8 cellular contexts compared by ENCODE assay signal in the genomic region with DNA sequence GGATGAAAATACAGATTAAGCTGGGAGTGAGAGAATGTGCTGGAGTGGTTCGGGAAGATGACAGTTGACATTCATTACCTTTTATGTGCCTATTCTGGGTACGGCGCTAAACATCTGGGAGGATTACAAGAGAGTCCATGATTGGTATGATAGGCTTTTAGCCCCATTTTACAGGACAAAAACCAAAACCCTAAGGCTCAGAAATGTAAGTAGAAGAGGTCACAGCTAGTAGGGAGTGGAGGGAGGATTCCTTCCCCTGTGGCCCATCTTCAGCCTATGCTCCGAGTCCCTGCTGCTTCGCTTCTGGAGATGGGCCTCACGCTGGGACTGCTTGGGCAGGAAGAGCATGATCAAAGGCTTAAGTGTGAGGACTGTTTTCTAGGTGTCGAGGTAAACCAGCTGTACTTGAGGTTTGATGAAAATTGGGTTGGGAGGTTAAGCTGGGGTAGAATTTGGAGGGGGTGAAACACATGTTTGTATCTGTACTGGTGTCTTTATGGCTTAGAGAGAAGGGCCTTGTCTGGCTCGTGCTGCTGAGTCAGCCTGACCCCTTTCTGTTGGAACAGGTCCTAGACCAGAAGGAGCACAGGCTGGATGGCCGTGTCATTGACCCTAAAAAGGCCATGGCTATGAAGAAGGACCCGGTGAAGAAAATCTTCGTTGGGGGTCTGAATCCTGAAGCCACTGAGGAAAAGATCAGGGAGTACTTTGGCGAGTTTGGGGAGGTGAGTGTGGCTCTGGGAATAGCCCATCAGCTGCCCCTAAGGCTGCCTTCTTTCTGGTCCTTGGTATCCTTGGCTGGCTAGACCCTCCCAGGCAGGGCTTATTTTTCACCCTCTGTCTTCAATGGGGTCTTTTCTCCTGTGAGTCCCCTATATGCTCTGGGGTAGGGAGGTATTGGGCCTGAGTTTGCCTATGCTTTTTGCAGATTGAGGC. TPM values are rescaled to one million over a fixed set of nuclear protein-coding genes. Genes with fewer than 3 reads are reported as not detected.
DNase-seq lines count a peak whose midpoint lies in the region; ATAC-seq lines count a peak whose summit lies in the region.

No MANE protein-coding gene starts in this region.

- H3K27me3 ChIP-seq in iPS-20b (ENCODE audit: insufficient read depth, low read length) (peaks cover 8% of the 10 kb centered on the region; the same call in 1 of the 2 replicates), subcutaneous abdominal adipose tissue (ENCODE audit: control insufficient read depth in 5 of 5, insufficient read depth in 4 of 5, low read length in 5 of 5) (no peaks in the 10 kb centered on the region)

- no peak overlapping the region for H3K27ac ChIP-seq in iPS-20b (ENCODE audit: low read length)
- peak overlapping the region; percentile 59 for H3K27ac ChIP-seq in subcutaneous abdominal adipose tissue (ENCODE audit: low read depth, low read length)

- peak; percentile 70 for DNase-seq in activated CD4-positive, alpha-beta T cell treated with anti-CD3 and anti-CD28 coated beads, Interleukin-2, amount 10 ng/mL, durations not matched to agents 24 days and 14 days
- DNase-seq in activated CD4-positive, alpha-beta T cell treated with anti-CD3 and anti-CD28 coated beads for 4 hours, result no peak
- peak in 1 of 2 donors; percentile 30 for DNase-seq in activated naive CD4-positive, alpha-beta T cell treated with anti-CD3 and anti-CD28 coated beads, Interleukin-2, amount 50 U/mL, for 72 hours (ENCODE audit: low spot score in 2 of 2)
- DNase-seq in NCI-H2107 (lab: John Stamatoyannopoulos, UW) (no peak), DMS53 (lab: John Stamatoyannopoulos, UW) (no peak), dermis blood vessel endothelial cell (no peak)

- peaks cover 62% of the 10 kb centered on the region for H3K36me3 ChIP-seq in iPS-20b (ENCODE audit: insufficient read depth, low read depth, low read length)
- peaks cover 4 to 56% (median 53%) of the 10 kb centered on the region in 5 donors for H3K36me3 ChIP-seq in subcutaneous abdominal adipose tissue (ENCODE audit: control insufficient read depth in 5 of 5, insufficient read depth in 5 of 5, low read length in 5 of 5)

- H3K27ac Mint-ChIP-seq in activated CD4-positive, alpha-beta T cell treated with anti-CD3 and anti-CD28 coated beads, Interleukin-2, amount 10 ng/mL, durations not matched to agents 24 days and 14 days, result peak overlapping the region; percentile 81
- peak overlapping the region; percentile 92 to 98 for H3K27ac Mint-ChIP-seq in activated naive CD4-positive, alpha-beta T cell treated with anti-CD3 and anti-CD28 coated beads, Interleukin-2, amount 50 U/mL, for 72 hours

- H3K36me3 Mint-ChIP-seq in activated CD4-positive, alpha-beta T cell treated with anti-CD3 and anti-CD28 coated beads, Interleukin-2, amount 10 ng/mL, durations not matched to agents 24 days and 14 days (ENCODE audit: low read depth), result peaks cover 62% of the 10 kb centered on the region
- peaks cover 51 to 52% of the 10 kb centered on the region in 2 donors for H3K36me3 Mint-ChIP-seq in activated naive CD4-positive, alpha-beta T cell treated with anti-CD3 and anti-CD28 coated beads, Interleukin-2, amount 50 U/mL, for 72 hours

- intact Hi-C loops in activated CD4-positive, alpha-beta T cell treated with anti-CD3 and anti-CD28 coated beads, Interleukin-2, amount 10 ng/mL, durations not matched to agents 24 days and 14 days (cut with micrococcal nuclease), result loop anchor here (5.0 kb wide), 1 partner anchor 1416 kb away; a partner anchor contains a TSS

- peak overlapping the region; percentile 100 for H3K4me3 ChIP-seq in iPS-20b (ENCODE audit: low read length)
- peak overlapping the region; percentile 69 to 98 (median 87) for H3K4me3 ChIP-seq in subcutaneous abdominal adipose tissue (ENCODE audit: low read depth in 1 of 5, low read length in 5 of 5)

- ATAC-seq in activated naive CD4-positive, alpha-beta T cell treated with anti-CD3 and anti-CD28 coated beads, Interleukin-2, amount 50 U/mL, for 72 hours, result no peak

- H3K4me1 Mint-ChIP-seq in activated CD4-positive, alpha-beta T cell treated with anti-CD3 and anti-CD28 coated beads, Interleukin-2, amount 10 ng/mL, durations not matched to agents 24 days and 14 days, result peaks cover 28% of the 10 kb centered on the region

- peaks cover 2% of the 10 kb centered on the region for H3K27me3 Mint-ChIP-seq in activated CD4-positive, alpha-beta T cell treated with anti-CD3 and anti-CD28 coated beads, Interleukin-2, amount 10 ng/mL, durations not matched to agents 24 days and 14 days

- H3K9me3 ChIP-seq in iPS-20b (ENCODE audit: insufficient read depth, low read depth, low read length) (no peaks in the 10 kb centered on the region), subcutaneous abdominal adipose tissue (ENCODE audit: control insufficient read depth in 5 of 5, low read length in 5 of 5) (no peaks in the 10 kb centered on the region)

- H3K4me1 ChIP-seq in iPS-20b (ENCODE audit: insufficient read depth, low read length), result no peaks in the 10 kb centered on the region
- peaks cover 4 to 32% (median 24%) of the 10 kb centered on the region in 5 donors for H3K4me1 ChIP-seq in subcutaneous abdominal adipose tissue (ENCODE audit: control insufficient read depth in 5 of 5, insufficient read depth in 5 of 5, low read length in 5 of 5)

- H3K9ac ChIP-seq in iPS-20b (ENCODE audit: low read depth, low read length) (peak overlapping the region; percentile 94), subcutaneous abdominal adipose tissue (ENCODE audit: low read length in 5 of 5) (peak overlapping the region; percentile 57 to 94 (median 87))

- H3K9me3 Mint-ChIP-seq in activated CD4-positive, alpha-beta T cell treated with anti-CD3 and anti-CD28 coated beads, Interleukin-2, amount 10 ng/mL, durations not matched to agents 24 days and 14 days, result no peaks in the 10 kb centered on the region
- no peaks in the 10 kb centered on the region for H3K9me3 Mint-ChIP-seq in activated naive CD4-positive, alpha-beta T cell treated with anti-CD3 and anti-CD28 coated beads, Interleukin-2, amount 50 U/mL, for 72 hours

- peak overlapping the region; percentile 90 for H3K4me3 Mint-ChIP-seq in activated CD4-positive, alpha-beta T cell treated with anti-CD3 and anti-CD28 coated beads, Interleukin-2, amount 10 ng/mL, durations not matched to agents 24 days and 14 days

RNA-seq across cellular contexts. Expression of a gene that starts 2.1 kb away (rescaled TPM):
- total RNA-seq in activated CD4-positive, alpha-beta T cell treated with anti-CD3 and anti-CD28 coated beads, Interleukin-2, amount 10 ng/mL, durations not matched to agents 24 days and 14 days, result 492 and 507 TPM in 2 replicates
- total RNA-seq in activated naive CD4-positive, alpha-beta T cell treated with anti-CD3 and anti-CD28 coated beads, Interleukin-2, amount 50 U/mL, for 72 hours, result 100 to 1,000 TPM; 232 to 253 TPM
- total RNA-seq in dermis blood vessel endothelial cell, result 55.0 and 64.6 TPM in 2 replicates

RNA-seq across cellular contexts. Expression of a gene that starts 19.3 kb away (rescaled TPM):
- 0.07 TPM in 1 of 2 replicates, not detected in the other for total RNA-seq in activated CD4-positive, alpha-beta T cell treated with anti-CD3 and anti-CD28 coated beads, Interleukin-2, amount 10 ng/mL, durations not matched to agents 24 days and 14 days
- total RNA-seq in activated naive CD4-positive, alpha-beta T cell treated with anti-CD3 and anti-CD28 coated beads, Interleukin-2, amount 50 U/mL, for 72 hours, result not detected
- not detected in 2 replicates for total RNA-seq in dermis blood vessel endothelial cell

RNA-seq across cellular contexts. Expression of a gene that starts 26.2 kb away (rescaled TPM):
- 77.8 and 85.9 TPM in 2 replicates for total RNA-seq in activated CD4-positive, alpha-beta T cell treated with anti-CD3 and anti-CD28 coated beads, Interleukin-2, amount 10 ng/mL, durations not matched to agents 24 days and 14 days
- total RNA-seq in activated naive CD4-positive, alpha-beta T cell treated with anti-CD3 and anti-CD28 coated beads, Interleukin-2, amount 50 U/mL, for 72 hours, result 10 to 100 TPM; 51.1 to 97.6 TPM
- total RNA-seq in dermis blood vessel endothelial cell, result 42.9 and 44.2 TPM in 2 replicates

RNA-seq across cellular contexts. Expression of a gene that starts 52.7 kb away (rescaled TPM):
- 267 and 273 TPM in 2 replicates for total RNA-seq in activated CD4-positive, alpha-beta T cell treated with anti-CD3 and anti-CD28 coated beads, Interleukin-2, amount 10 ng/mL, durations not matched to agents 24 days and 14 days
- total RNA-seq in activated naive CD4-positive, alpha-beta T cell treated with anti-CD3 and anti-CD28 coated beads, Interleukin-2, amount 50 U/mL, for 72 hours, result 100 to 1,000 TPM; 191 to 220 TPM
- total RNA-seq in dermis blood vessel endothelial cell, result 148 and 175 TPM in 2 replicates
